In the genomic region with DNA sequence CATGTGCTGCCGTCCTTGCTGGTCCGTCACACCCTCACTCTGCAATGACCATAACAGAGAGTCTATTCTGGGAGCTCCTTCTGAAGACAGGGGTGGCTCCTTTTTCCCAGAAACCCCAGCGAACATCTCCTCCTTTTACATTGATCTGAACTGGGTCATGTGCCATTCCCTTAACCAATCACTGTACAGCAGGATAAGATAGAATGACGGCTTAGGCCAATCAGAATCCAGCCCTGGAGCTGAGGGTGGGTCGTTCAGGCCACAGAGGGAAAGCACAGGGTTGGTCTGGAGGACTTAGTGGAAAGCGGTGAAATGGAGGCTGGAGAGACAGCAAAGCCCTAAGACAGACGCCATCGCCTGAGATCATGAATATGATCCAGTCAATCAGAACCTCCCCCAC, we compare ENCODE assay signal across 15 cellular contexts.
DNase-seq lines count a peak whose midpoint lies in the region; ATAC-seq and TF ChIP-seq lines count a peak whose summit lies in the region.
"Had no signal": no experiment of that assay in that cellular context is flagged by ENCODE, and none has a peak within 500 bp of the region (broad histone marks: within the 10 kb centered on the region; RNA-seq: fewer than 3 reads in every experiment).

No MANE protein-coding gene starts in this region.

- no peak overlapping the region for H3K27ac Mint-ChIP-seq in endodermal cell
- H3K27ac Mint-ChIP-seq: CD14-positive monocyte; CD8-positive, alpha-beta T cell had no signal

- TF ChIP-seq POLR2A in GM18505 (IDR thresholded peaks at IDR 0.05; ENCODE audit: borderline replicate concordance, extremely low read depth, insufficient read depth, insufficient read length) = no peak

- peaks cover 3% of the 10 kb centered on the region for H3K9me3 Mint-ChIP-seq in endodermal cell

- H3K27me3 ChIP-seq in endodermal cell (ENCODE audit: control insufficient read depth, insufficient read depth, low read length, poor library complexity, severe bottlenecking) = no peaks in the 10 kb centered on the region

- H3K4me1 ChIP-seq in endodermal cell (ENCODE audit: control insufficient read depth, insufficient read depth, low read length) = peaks cover 10% of the 10 kb centered on the region

- no peak overlapping the region for H3K4me3 ChIP-seq in endodermal cell (ENCODE audit: low read length)

- no peak overlapping the region for H3K9ac ChIP-seq in endodermal cell (ENCODE audit: extremely low read depth, low read length, poor library complexity, severe bottlenecking)

- no peak for ATAC-seq in GM18505 (IDR thresholded peaks at IDR 0.05; ENCODE audit: unreplicated experiment)
- ATAC-seq: CD8-positive, alpha-beta T cell; HCT116 had no signal

- in situ Hi-C loops in G401 (cut with HindIII; ENCODE audit: low sequenced_read_pairs) = no loop called here

- no peak overlapping the region for H3K4me3 Mint-ChIP-seq in endodermal cell
- H3K4me3 Mint-ChIP-seq: CD14-positive monocyte; CD8-positive, alpha-beta T cell had no signal

- no peaks in the 10 kb centered on the region for H3K36me3 ChIP-seq in endodermal cell (ENCODE audit: control insufficient read depth, insufficient read depth, low read length)

- H3K36me3 Mint-ChIP-seq in endodermal cell (ENCODE audit: low read depth) = no peaks in the 10 kb centered on the region
- H3K36me3 Mint-ChIP-seq: CD14-positive monocyte; CD8-positive, alpha-beta T cell had no signal

- peak; percentile 32 for DNase-seq in activated CD8-positive, alpha-beta memory T cell treated with anti-CD3 and anti-CD28 coated beads for 24 hours
- DNase-seq in activated CD8-positive, alpha-beta memory T cell treated with anti-CD3 and anti-CD28 coated beads, Interleukin-2, amount 50 U/mL, for 4 hours = no peak
- DNase-seq in endodermal cell (peak; percentile 38), mesenteric fat pad (ENCODE audit: low spot score) (peak; percentile 62), G401 (ENCODE audit: low spot score) (no peak), DMS53 (lab: John Stamatoyannopoulos, UW) (no peak)
- DNase-seq: CD8-positive, alpha-beta T cell; DMS153; DND-41; GF-D8 had no signal

- no peak for TF ChIP-seq CTCF in endodermal cell (conservative IDR thresholded peaks at IDR 0.05)

- peaks cover 9% of the 10 kb centered on the region for H3K9me3 ChIP-seq in endodermal cell (ENCODE audit: control insufficient read depth, low read length)

- H3K27ac ChIP-seq in endodermal cell (ENCODE audit: low read depth, low read length) = no peak overlapping the region
- H3K27ac ChIP-seq: 22Rv1, HL-60 had no signal

- H3K4me1 Mint-ChIP-seq in endodermal cell = peaks cover 24% of the 10 kb centered on the region

- 98 to 100% methylated on average over 7 to 8 of the region's 8 CpGs for WGBS in endodermal cell (ENCODE audit: insufficient coverage in 1 of 2, insufficient read length in 1 of 2), 2 experiments

- H3K27me3 Mint-ChIP-seq in endodermal cell (ENCODE audit: insufficient read depth) = peaks cover 1% of the 10 kb centered on the region

Comparison
In these comparisons a context has a peak if more than half of its experiments do, and no peak if none do; other contexts are left out.
1. DNase-seq: peak in activated CD8-positive, alpha-beta memory T cell treated with anti-CD3 and anti-CD28 coated beads for 24 hours (single experiment), endodermal cell (single experiment) and mesenteric fat pad (single experiment); none in activated CD8-positive, alpha-beta memory T cell treated with anti-CD3 and anti-CD28 coated beads, Interleukin-2, amount 50 U/mL, for 4 hours (single experiment), G401 (single experiment) and DMS53 (single experiment).